ENCODE assay signal across 17 cellular contexts in genomic region chr19:5125376-5125775, GRCh38.
DNase-seq lines count a peak whose midpoint lies in the region; ATAC-seq and TF ChIP-seq lines count a peak whose summit lies in the region.
"Had no signal": no experiment of that assay in that cellular context is flagged by ENCODE, and none has a peak within 500 bp of the region (broad histone marks: within the 10 kb centered on the region; RNA-seq: fewer than 3 reads in every experiment).

No MANE protein-coding gene starts in this region.

- no peak for DNase-seq in H9
- no peak for DNase-seq in endodermal cell
- DNase-seq in spleen: no peak
- no peak for DNase-seq in CD8-positive, alpha-beta memory T cell
- DNase-seq in GM13976 (ENCODE audit: low spot score): no peak
- DNase-seq in ACHN: no peak
- no peak for DNase-seq in left colon
- DNase-seq: HCEC 1CT, NCI-H1417 treated with DMSO at 0.1 percent for 48 hours, NCI-H2029 treated with DMSO at 0.1 percent for 48 hours, NCI-H510A treated with DMSO at 0.1 percent for 48 hours, OCI-M1, SJCRH30, SW 1271 had no signal

- peak overlapping the region; percentile 31 for H3K18ac ChIP-seq in H9 (ENCODE audit: insufficient read length, low read depth, low read length)

- H3K9me3 Mint-ChIP-seq in H9 (no peaks in the 10 kb centered on the region), endodermal cell (no peaks in the 10 kb centered on the region)
- no peaks in the 10 kb centered on the region for H3K9me3 Mint-ChIP-seq in CD8-positive, alpha-beta memory T cell

- no peak overlapping the region for H2BK20ac ChIP-seq in H9 (ENCODE audit: low read depth, low read length, poor library complexity, severe bottlenecking)

- H3K4me3 ChIP-seq in Loucy (ENCODE audit: low read length, poor library complexity, severe bottlenecking) (no peak overlapping the region), endodermal cell (ENCODE audit: low read length) (no peak overlapping the region), spleen (no peak overlapping the region)
- H3K4me3 ChIP-seq in CD8-positive, alpha-beta memory T cell (ENCODE audit: low read length): no peak overlapping the region
- H3K4me3 ChIP-seq: SJCRH30 had no signal

- no peak overlapping the region for H3K4me3 Mint-ChIP-seq in H9
- no peak overlapping the region for H3K4me3 Mint-ChIP-seq in endodermal cell
- peak overlapping the region in 1 of 7 donors; percentile 36 for H3K4me3 Mint-ChIP-seq in CD8-positive, alpha-beta memory T cell

- no peak overlapping the region for H2BK120ac ChIP-seq in H9 (ENCODE audit: low read depth, low read length, poor library complexity, severe bottlenecking)

- no peak for TF ChIP-seq CTCF in H9 (conservative IDR thresholded peaks at IDR 0.05)
- no peak for TF ChIP-seq CTCF in Loucy (conservative IDR thresholded peaks at IDR 0.05; ENCODE audit: low read length)
- TF ChIP-seq CTCF in endodermal cell (conservative IDR thresholded peaks at IDR 0.05): no peak
- no peak for TF ChIP-seq CTCF in spleen (IDR thresholded peaks at IDR 0.05 in 8 of 11, conservative IDR thresholded peaks at IDR 0.05 in 3 of 11)
- no peak for TF ChIP-seq CTCF in GM13976 (IDR thresholded peaks at IDR 0.05; ENCODE audit: borderline replicate concordance, control extremely low read depth, extremely low read depth, insufficient read depth, missing control alignments)

- H4K5ac ChIP-seq in H9 (ENCODE audit: insufficient read length, low read depth, low read length): no peak overlapping the region

- no peak overlapping the region for H3T11ph ChIP-seq in H9 (ENCODE audit: low read length)

- peaks cover 5 to 24% (median 20%) of the 10 kb centered on the region in 3 experiments; a peak in 5 of 7 replicates for H3K36me3 Mint-ChIP-seq in H9 (ENCODE audit: insufficient read depth in 1 of 3, low read depth in 3 of 3)
- peaks cover 13% of the 10 kb centered on the region for H3K36me3 Mint-ChIP-seq in endodermal cell (ENCODE audit: low read depth)
- peaks cover 5 to 28% (median 5%) of the 10 kb centered on the region in 3 donors for H3K36me3 Mint-ChIP-seq in CD8-positive, alpha-beta memory T cell

- intact Hi-C loops in spleen (cut with DNase I; ENCODE audit: low total_unique reads): loop anchor here (10.0 kb wide), 1 partner anchor 51 kb away; no protein-coding TSS in a partner anchor
- intact Hi-C loops in left colon (cut with DNase I, micrococcal nuclease): no loop called here

- no CpG with 5 or more reads among the region's 17 CpGs for WGBS in H9 (ENCODE audit: extremely low coverage, insufficient read length, low lambda C conversion rate)
- WGBS in endodermal cell (ENCODE audit: insufficient coverage in 1 of 2, insufficient read length in 1 of 2), 2 experiments: 94% methylated on average over 11 to 17 of the region's 17 CpGs
- 71 to 88% (median 80%) methylated on average over 1 to 17 of the region's 17 CpGs for WGBS in spleen, 5 donors

- H3K4me1 ChIP-seq in H9 (ENCODE audit: insufficient read depth, low read length) (peaks cover 2% of the 10 kb centered on the region; the same call in 1 of the 2 replicates), Loucy (ENCODE audit: insufficient read depth, low read length, poor library complexity, severe bottlenecking) (peaks cover 65% of the 10 kb centered on the region), endodermal cell (ENCODE audit: control insufficient read depth, insufficient read depth, low read length) (peaks cover 8% of the 10 kb centered on the region), spleen (peaks cover 25 to 87% (median 61%) of the 10 kb centered on the region in 6 donors)
- peaks cover 13% of the 10 kb centered on the region for H3K4me1 ChIP-seq in CD8-positive, alpha-beta memory T cell (ENCODE audit: insufficient read depth, low read length)

- H3K4me1 Mint-ChIP-seq in H9 (peaks cover 44 to 77% of the 10 kb centered on the region in 2 experiments), endodermal cell (peaks cover 26% of the 10 kb centered on the region)
- H3K4me1 Mint-ChIP-seq in CD8-positive, alpha-beta memory T cell: peaks cover 14 to 24% (median 15%) of the 10 kb centered on the region in 3 donors

- H4K8ac ChIP-seq in H9 (replicated peaks; ENCODE audit: insufficient read length, low read depth, low read length): no peak overlapping the region

- TF ChIP-seq POLR2A in spleen (IDR thresholded peaks at IDR 0.05): no peak

- peak overlapping the region; percentile 60; the same call in 1 of the 2 replicates for H3K14ac ChIP-seq in H9 (ENCODE audit: insufficient read depth, low read length)

- in situ Hi-C loops in GM13976 (cut with MboI; ENCODE audit: low sequenced_read_pairs, unreplicated experiment): no loop called here
- in situ Hi-C loops in ACHN (cut with HindIII; ENCODE audit: low pct_ligation_motif_present, low pct_unique_long_range_greater_than_20kb, low sequenced_read_pairs): no loop called here

- H3K27me3 Mint-ChIP-seq in H9 (ENCODE audit: low read depth) (no peaks in the 10 kb centered on the region; the same call in 1 of the 2 replicates), endodermal cell (ENCODE audit: insufficient read depth) (no peaks in the 10 kb centered on the region)
- H3K27me3 Mint-ChIP-seq in CD8-positive, alpha-beta memory T cell: no peaks in the 10 kb centered on the region

- POLR2A ChIA-PET in CD8-positive, alpha-beta memory T cell (lab: Charles Lee): no interaction called here

- H4K20me1 ChIP-seq in H9 (ENCODE audit: control insufficient read depth, insufficient read depth, insufficient read length) (no peaks in the 10 kb centered on the region), Loucy (ENCODE audit: insufficient read depth, low read length, poor library complexity, severe bottlenecking) (no peaks in the 10 kb centered on the region)

- no peaks in the 10 kb centered on the region for H3K79me2 ChIP-seq in H9 (ENCODE audit: insufficient read depth, low read length)
- H3K79me2 ChIP-seq in Loucy (ENCODE audit: insufficient read depth, low read length): no peaks in the 10 kb centered on the region

- H3K4me2 ChIP-seq in H9 (ENCODE audit: insufficient read depth, insufficient read length, low read length) (no peak overlapping the region), Loucy (ENCODE audit: low read depth, low read length, poor library complexity, severe bottlenecking) (peak overlapping the region; percentile 49)
- H3K4me2 ChIP-seq: KMS-11 had no signal

- no peaks in the 10 kb centered on the region for H3K23me2 ChIP-seq in H9 (ENCODE audit: insufficient read length, low read depth, low read length, poor library complexity, severe bottlenecking)

- H3K9me3 ChIP-seq in H9 (ENCODE audit: control insufficient read depth, low read depth, low read length) (no peaks in the 10 kb centered on the region), Loucy (ENCODE audit: insufficient read depth, low read depth, low read length) (no peaks in the 10 kb centered on the region), endodermal cell (ENCODE audit: control insufficient read depth, low read length) (no peaks in the 10 kb centered on the region), spleen (no peaks in the 10 kb centered on the region)
- H3K9me3 ChIP-seq in CD8-positive, alpha-beta memory T cell (ENCODE audit: low read length): no peaks in the 10 kb centered on the region
- H3K9me3 ChIP-seq: SJCRH30 had no signal

- CTCF ChIA-PET in CD8-positive, alpha-beta memory T cell (lab: Charles Lee): no interaction called here

- H3K36me3 ChIP-seq in Loucy (ENCODE audit: insufficient read depth, low read length): no peaks in the 10 kb centered on the region; the same call in 1 of the 2 replicates
- peaks cover 9% of the 10 kb centered on the region for H3K36me3 ChIP-seq in endodermal cell (ENCODE audit: control insufficient read depth, insufficient read depth, low read length)
- peaks cover 0 to 67% (median 22%) of the 10 kb centered on the region in 6 donors for H3K36me3 ChIP-seq in spleen
- H3K36me3 ChIP-seq in CD8-positive, alpha-beta memory T cell (ENCODE audit: insufficient read depth, low read length): peaks cover 6% of the 10 kb centered on the region
- H3K36me3 ChIP-seq: SJCRH30 had no signal

- H2BK12ac ChIP-seq in H9 (ENCODE audit: insufficient read length, low read depth, low read length): no peak overlapping the region

- no peak overlapping the region for H2BK5ac ChIP-seq in H9 (ENCODE audit: insufficient read length, low read length)

- peak overlapping the region; percentile 11 for H2AK5ac ChIP-seq in H9 (ENCODE audit: insufficient read length, low read length)

- H3K27me3 ChIP-seq in H9 (ENCODE audit: insufficient read depth, low read length) (no peaks in the 10 kb centered on the region), Loucy (ENCODE audit: insufficient read depth, low read length, poor library complexity, severe bottlenecking) (no peaks in the 10 kb centered on the region), endodermal cell (ENCODE audit: control insufficient read depth, insufficient read depth, low read length, poor library complexity, severe bottlenecking) (no peaks in the 10 kb centered on the region), spleen (replicated peaks in 1 of 7) (no peaks in the 10 kb centered on the region)
- no peaks in the 10 kb centered on the region for H3K27me3 ChIP-seq in CD8-positive, alpha-beta memory T cell (ENCODE audit: insufficient read depth, low read length, poor library complexity, severe bottlenecking)
- H3K27me3 ChIP-seq: SJCRH30 had no signal

- H3K27ac ChIP-seq in H9 (ENCODE audit: insufficient read length, low read depth, low read length) (no peak overlapping the region), endodermal cell (ENCODE audit: low read depth, low read length) (peak overlapping the region; percentile 47), spleen (peak overlapping the region in 6 of 8 donors; percentile 75 to 95 (median 92))
- no peak overlapping the region for H3K27ac ChIP-seq in CD8-positive, alpha-beta memory T cell (ENCODE audit: low read depth, low read length)
- H3K27ac ChIP-seq: KMS-11, RWPE1, SJCRH30 had no signal

- H3F3A ChIP-seq in Loucy (ENCODE audit: low read depth): no peaks in the 10 kb centered on the region

- H3K27ac Mint-ChIP-seq in H9: peak overlapping the region; percentile 76 to 92 (median 88)
- H3K27ac Mint-ChIP-seq in endodermal cell: peak overlapping the region; percentile 66
- no peak overlapping the region for H3K27ac Mint-ChIP-seq in CD8-positive, alpha-beta memory T cell

- H3K56ac ChIP-seq in H9 (ENCODE audit: insufficient read length, low read depth, low read length): no peak overlapping the region

- no peak overlapping the region for H2BK15ac ChIP-seq in H9 (ENCODE audit: low read depth, low read length)

- no peaks in the 10 kb centered on the region for H3K79me1 ChIP-seq in H9 (ENCODE audit: insufficient read depth, low read depth, low read length, poor library complexity, severe bottlenecking)

- no peak overlapping the region for H3K23ac ChIP-seq in H9 (ENCODE audit: insufficient read length, low read depth, low read length)

- no peaks in the 10 kb centered on the region for H3K9me2 ChIP-seq in Loucy (replicated peaks; ENCODE audit: low read depth, low read length)

- ATAC-seq in left colon: no peak

- no peak overlapping the region for H3K4ac ChIP-seq in H9 (ENCODE audit: low read depth, low read length)

- H3K9ac ChIP-seq in H9 (ENCODE audit: extremely low read depth, insufficient read length, low read length) (no peak overlapping the region), Loucy (ENCODE audit: low read depth, low read length, poor library complexity, severe bottlenecking) (peak overlapping the region; percentile 43), endodermal cell (ENCODE audit: extremely low read depth, low read length, poor library complexity, severe bottlenecking) (no peak overlapping the region)
- H3K9ac ChIP-seq: KMS-11 had no signal

- H2AFZ ChIP-seq in H9 (ENCODE audit: low read length): no peak overlapping the region
- no peak overlapping the region for H2AFZ ChIP-seq in Loucy (ENCODE audit: low read length)

- H4K91ac ChIP-seq in H9 (ENCODE audit: insufficient read length, low read depth, low read length): no peak overlapping the region

Comparison
In these comparisons a context has a peak if more than half of its experiments do, and no peak if none do; other contexts are left out.
1. H3K27ac ChIP-seq: peak in endodermal cell (single experiment) and spleen (6 of 8); none in H9 (single experiment) and CD8-positive, alpha-beta memory T cell (single experiment).
2. H3K27ac Mint-ChIP-seq: peak in H9 (3 of 3) and endodermal cell (single experiment); none in CD8-positive, alpha-beta memory T cell (0 of 8).